10 cellular contexts compared by ENCODE assay signal in the genomic region with DNA sequence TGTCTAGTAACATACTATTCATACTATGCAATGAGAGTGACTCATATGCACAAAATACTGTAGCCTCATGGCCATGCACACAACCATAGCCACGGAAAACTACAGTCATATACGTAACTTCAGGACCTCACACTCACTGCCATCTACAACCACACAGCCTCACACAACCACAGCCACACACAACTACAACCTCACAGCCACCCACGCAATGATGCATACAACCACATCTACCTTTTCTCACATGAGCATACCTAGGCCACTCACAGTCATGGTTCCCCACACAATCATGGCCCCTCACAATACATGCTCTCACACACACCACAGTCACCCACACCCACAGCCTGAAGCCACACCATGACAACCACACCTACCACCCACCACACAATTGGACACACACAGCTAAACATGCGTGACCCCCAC. TPM values are rescaled to one million over a fixed set of nuclear protein-coding genes. Genes with fewer than 3 reads are reported as not detected.
DNase-seq lines count a peak whose midpoint lies in the region; TF ChIP-seq lines count a peak whose summit lies in the region.
"Had no signal": no experiment of that assay in that cellular context is flagged by ENCODE, and none has a peak within 500 bp of the region (broad histone marks: within the 10 kb centered on the region; RNA-seq: fewer than 3 reads in every experiment).

No MANE protein-coding gene starts in this region.

- TF ChIP-seq CTCF in brain microvascular endothelial cell (IDR thresholded peaks at IDR 0.05; ENCODE audit: low read depth, low read length, missing control alignments) (no peak), vagina (IDR thresholded peaks at IDR 0.05) (no peak)

- no peaks in the 10 kb centered on the region for H3K79me2 ChIP-seq in GM23248 (ENCODE audit: insufficient read depth)

- intact Hi-C loops in vagina (cut with DNase I), result no loop called here

- H3K36me3 ChIP-seq in GM23248 (ENCODE audit: low read depth) (no peaks in the 10 kb centered on the region), brain microvascular endothelial cell (replicated peaks) (no peaks in the 10 kb centered on the region), vagina (no peaks in the 10 kb centered on the region)

- TF ChIP-seq POLR2A in vagina (IDR thresholded peaks at IDR 0.05), result no peak

- in situ Hi-C loops in GM23248 (cut with MboI) (no loop called here), brain microvascular endothelial cell (cut with HindIII; ENCODE audit: low pct_ligation_motif_present, low sequenced_read_pairs) (no loop called here)

- DNase-seq in GM23248 (peak; percentile 78), brain microvascular endothelial cell (peak; percentile 20), vagina (ENCODE audit: extremely low spot score in 2 of 2) (no peak), NCI-H524 (lab: John Stamatoyannopoulos, UW) (no peak), DMS 273 treated with DMSO at 0.1 percent for 48 hours (lab: John Stamatoyannopoulos, UW) (no peak), medulla oblongata (ENCODE audit: extremely low spot score) (no peak)
- DNase-seq in activated CD4-positive, alpha-beta T cell treated with anti-CD3 and anti-CD28 coated beads for 48 hours, result peak; percentile 88
- DNase-seq in stimulated activated CD4-positive, alpha-beta T cell treated with anti-CD3 and anti-CD28 coated beads, Interleukin-15, amount 100 ng/mL, for 24 hours, result peak; percentile 86

- no peak overlapping the region for H2AFZ ChIP-seq in GM23248

- H3K4me1 ChIP-seq in GM23248 (ENCODE audit: insufficient read depth), result peaks cover 13% of the 10 kb centered on the region; the same call in 1 of the 2 replicates
- H3K4me1 ChIP-seq in vagina, result no peaks in the 10 kb centered on the region

- H3F3A ChIP-seq in GM23248 (ENCODE audit: insufficient read depth), result no peaks in the 10 kb centered on the region

- H3K4me2 ChIP-seq in GM23248 (ENCODE audit: unreplicated experiment), result no peak overlapping the region
- H3K4me2 ChIP-seq: BLaER1 treated with 17β-estradiol and CSF1 and Interleukin-3, amounts not matched to agents 10 nM and 100 nM had no signal

- WGBS in GM23248 (ENCODE audit: low coverage in 1 of 2, low lambda C conversion rate in 2 of 2, missing lambda C conversion rate in 2 of 2), 2 experiments, result 72 to 76% methylated on average over 4 of the region's 4 CpGs

- H3K9me2 ChIP-seq in GM23248 (ENCODE audit: insufficient read depth), result no peaks in the 10 kb centered on the region

- H3K4me3 ChIP-seq in GM23248 (no peak overlapping the region), brain microvascular endothelial cell (ENCODE audit: low read depth, low read length) (no peak overlapping the region), vagina (no peak overlapping the region)
- H3K4me3 ChIP-seq: BLaER1 treated with 17β-estradiol and CSF1 and Interleukin-3, amounts not matched to agents 10 nM and 100 nM had no signal

- H3K27ac ChIP-seq in GM23248 (no peak overlapping the region), brain microvascular endothelial cell (no peak overlapping the region), vagina (no peak overlapping the region)
- H3K27ac ChIP-seq: BLaER1 treated with 17β-estradiol and CSF1 and Interleukin-3, amounts not matched to agents 10 nM and 100 nM had no signal

- no peaks in the 10 kb centered on the region for H3K9me3 ChIP-seq in GM23248 (ENCODE audit: low read depth)
- no peaks in the 10 kb centered on the region for H3K9me3 ChIP-seq in vagina

- no peak overlapping the region for H3K9ac ChIP-seq in GM23248
- H3K9ac ChIP-seq: BLaER1 treated with 17β-estradiol and CSF1 and Interleukin-3, amounts not matched to agents 10 nM and 100 nM had no signal

- H3K27me3 ChIP-seq in GM23248 (replicated peaks; ENCODE audit: insufficient read depth) (no peaks in the 10 kb centered on the region), brain microvascular endothelial cell (replicated peaks) (no peaks in the 10 kb centered on the region), vagina (no peaks in the 10 kb centered on the region)
- H3K27me3 ChIP-seq: BLaER1 treated with 17β-estradiol and CSF1 and Interleukin-3, amounts not matched to agents 10 nM and 100 nM had no signal

- no peaks in the 10 kb centered on the region for H4K20me1 ChIP-seq in GM23248 (ENCODE audit: insufficient read depth)

RNA-seq across cellular contexts. Expression of gene TNFSF14, which starts 8.7 kb away (rescaled TPM):
- not detected in 2 replicates for total RNA-seq in GM23248 (2014; rRNA removed; shearing (Covaris generic))
- polyA plus RNA-seq in GM23248 (2016; fragmentation: Nextera tagmentation; extraction: Ambion mirVana), result not detected in 2 replicates
- total RNA-seq in vagina, result 1.7 TPM
- total RNA-seq: glomerular endothelial cell had no signal

RNA-seq across cellular contexts. Expression of gene C3, which starts 41.8 kb away (rescaled TPM):
- 3.1 and 5.6 TPM in 2 replicates for total RNA-seq in GM23248 (2014; rRNA removed; shearing (Covaris generic))
- 3.5 and 4.8 TPM in 2 replicates for polyA plus RNA-seq in GM23248 (2016; fragmentation: Nextera tagmentation; extraction: Ambion mirVana)
- 1,239 TPM for total RNA-seq in vagina

RNA-seq across cellular contexts. Expression of gene GPR108, which starts 58.7 kb away (rescaled TPM):
- total RNA-seq in GM23248 (2014; rRNA removed; shearing (Covaris generic)), result 75.7 and 77.3 TPM in 2 replicates
- 78.8 and 83.5 TPM in 2 replicates for polyA plus RNA-seq in GM23248 (2016; fragmentation: Nextera tagmentation; extraction: Ambion mirVana)
- total RNA-seq in vagina, result 62.9 TPM

Comparison
In these comparisons a context has a peak if more than half of its experiments do, and no peak if none do; other contexts are left out.
1. DNase-seq: peak in GM23248 (single experiment), activated CD4-positive, alpha-beta T cell treated with anti-CD3 and anti-CD28 coated beads for 48 hours (single experiment), brain microvascular endothelial cell (single experiment) and stimulated activated CD4-positive, alpha-beta T cell treated with anti-CD3 and anti-CD28 coated beads, Interleukin-15, amount 100 ng/mL, for 24 hours (single experiment); none in vagina (0 of 2), NCI-H524 (0 of 2), DMS 273 treated with DMSO at 0.1 percent for 48 hours (single experiment) and medulla oblongata (single experiment).
2. RNA of gene C3, which starts 41.8 kb away (total RNA-seq): 1,239 TPM in vagina (single experiment); 3.1 to 5.6 TPM in GM23248; every median in the first group is over 100 times any median in the second.